1 cellular context compared by ENCODE assay signal in genomic region chr4:139922625-139923024, GRCh38.
TF ChIP-seq lines count a peak whose summit lies in the region.

No MANE protein-coding gene starts in this region.

TF ChIP-seq in GM23338, 12 proteins besides CTCF, POLR2A, EP300 and RAD21:
- TF ChIP-seq, protein P1, sequence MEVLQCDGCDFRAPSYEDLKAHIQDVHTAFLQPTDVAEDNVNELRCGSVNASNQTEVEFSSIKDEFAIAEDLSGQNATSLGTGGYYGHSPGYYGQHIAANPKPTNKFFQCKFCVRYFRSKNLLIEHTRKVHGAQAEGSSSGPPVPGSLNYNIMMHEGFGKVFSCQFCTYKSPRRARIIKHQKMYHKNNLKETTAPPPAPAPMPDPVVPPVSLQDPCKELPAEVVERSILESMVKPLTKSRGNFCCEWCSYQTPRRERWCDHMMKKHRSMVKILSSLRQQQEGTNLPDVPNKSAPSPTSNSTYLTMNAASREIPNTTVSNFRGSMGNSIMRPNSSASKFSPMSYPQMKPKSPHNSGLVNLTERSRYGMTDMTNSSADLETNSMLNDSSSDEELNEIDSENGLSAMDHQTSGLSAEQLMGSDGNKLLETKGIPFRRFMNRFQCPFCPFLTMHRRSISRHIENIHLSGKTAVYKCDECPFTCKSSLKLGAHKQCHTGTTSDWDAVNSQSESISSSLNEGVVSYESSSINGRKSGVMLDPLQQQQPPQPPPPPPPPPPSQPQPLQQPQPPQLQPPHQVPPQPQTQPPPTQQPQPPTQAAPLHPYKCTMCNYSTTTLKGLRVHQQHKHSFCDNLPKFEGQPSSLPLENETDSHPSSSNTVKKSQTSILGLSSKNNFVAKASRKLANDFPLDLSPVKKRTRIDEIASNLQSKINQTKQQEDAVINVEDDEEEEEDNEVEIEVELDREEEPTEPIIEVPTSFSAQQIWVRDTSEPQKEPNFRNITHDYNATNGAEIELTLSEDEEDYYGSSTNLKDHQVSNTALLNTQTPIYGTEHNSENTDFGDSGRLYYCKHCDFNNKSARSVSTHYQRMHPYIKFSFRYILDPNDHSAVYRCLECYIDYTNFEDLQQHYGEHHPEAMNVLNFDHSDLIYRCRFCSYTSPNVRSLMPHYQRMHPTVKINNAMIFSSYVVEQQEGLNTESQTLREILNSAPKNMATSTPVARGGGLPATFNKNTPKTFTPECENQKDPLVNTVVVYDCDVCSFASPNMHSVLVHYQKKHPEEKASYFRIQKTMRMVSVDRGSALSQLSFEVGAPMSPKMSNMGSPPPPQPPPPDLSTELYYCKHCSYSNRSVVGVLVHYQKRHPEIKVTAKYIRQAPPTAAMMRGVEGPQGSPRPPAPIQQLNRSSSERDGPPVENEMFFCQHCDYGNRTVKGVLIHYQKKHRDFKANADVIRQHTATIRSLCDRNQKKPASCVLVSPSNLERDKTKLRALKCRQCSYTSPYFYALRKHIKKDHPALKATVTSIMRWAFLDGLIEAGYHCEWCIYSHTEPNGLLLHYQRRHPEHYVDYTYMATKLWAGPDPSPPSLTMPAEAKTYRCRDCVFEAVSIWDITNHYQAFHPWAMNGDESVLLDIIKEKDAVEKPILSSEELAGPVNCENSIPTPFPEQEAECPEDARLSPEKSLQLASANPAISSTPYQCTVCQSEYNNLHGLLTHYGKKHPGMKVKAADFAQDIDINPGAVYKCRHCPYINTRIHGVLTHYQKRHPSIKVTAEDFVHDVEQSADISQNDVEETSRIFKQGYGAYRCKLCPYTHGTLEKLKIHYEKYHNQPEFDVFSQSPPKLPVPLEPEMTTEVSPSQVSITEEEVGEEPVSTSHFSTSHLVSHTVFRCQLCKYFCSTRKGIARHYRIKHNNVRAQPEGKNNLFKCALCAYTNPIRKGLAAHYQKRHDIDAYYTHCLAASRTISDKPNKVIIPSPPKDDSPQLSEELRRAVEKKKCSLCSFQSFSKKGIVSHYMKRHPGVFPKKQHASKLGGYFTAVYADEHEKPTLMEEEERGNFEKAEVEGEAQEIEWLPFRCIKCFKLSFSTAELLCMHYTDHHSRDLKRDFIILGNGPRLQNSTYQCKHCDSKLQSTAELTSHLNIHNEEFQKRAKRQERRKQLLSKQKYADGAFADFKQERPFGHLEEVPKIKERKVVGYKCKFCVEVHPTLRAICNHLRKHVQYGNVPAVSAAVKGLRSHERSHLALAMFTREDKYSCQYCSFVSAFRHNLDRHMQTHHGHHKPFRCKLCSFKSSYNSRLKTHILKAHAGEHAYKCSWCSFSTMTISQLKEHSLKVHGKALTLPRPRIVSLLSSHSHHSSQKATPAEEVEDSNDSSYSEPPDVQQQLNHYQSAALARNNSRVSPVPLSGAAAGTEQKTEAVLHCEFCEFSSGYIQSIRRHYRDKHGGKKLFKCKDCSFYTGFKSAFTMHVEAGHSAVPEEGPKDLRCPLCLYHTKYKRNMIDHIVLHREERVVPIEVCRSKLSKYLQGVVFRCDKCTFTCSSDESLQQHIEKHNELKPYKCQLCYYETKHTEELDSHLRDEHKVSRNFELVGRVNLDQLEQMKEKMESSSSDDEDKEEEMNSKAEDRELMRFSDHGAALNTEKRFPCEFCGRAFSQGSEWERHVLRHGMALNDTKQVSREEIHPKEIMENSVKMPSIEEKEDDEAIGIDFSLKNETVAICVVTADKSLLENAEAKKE (CRISPR knock-in tag; IDR thresholded peaks at IDR 0.05) = no peak
- TF ChIP-seq EZH2phosphoT487 (IDR thresholded peaks at IDR 0.05; ENCODE audit: unreplicated experiment) (no peak), ZNF331 (CRISPR knock-in tag; IDR thresholded peaks at IDR 0.05; ENCODE audit: low read depth) (no peak), NANOG (IDR thresholded peaks at IDR 0.05; ENCODE audit: borderline replicate concordance) (no peak), CREB1 (CRISPR knock-in tag; IDR thresholded peaks at IDR 0.05; ENCODE audit: low read depth) (no peak), REST (IDR thresholded peaks at IDR 0.05; ENCODE audit: unreplicated experiment) (no peak), ZNF114 (CRISPR knock-in tag; IDR thresholded peaks at IDR 0.05) (no peak), STAT1 (IDR thresholded peaks at IDR 0.05; ENCODE audit: unreplicated experiment) (no peak), EZH2 (IDR thresholded peaks at IDR 0.05; ENCODE audit: low read depth, unreplicated experiment) (no peak), JUNB (IDR thresholded peaks at IDR 0.05; ENCODE audit: unreplicated experiment) (no peak)
- TF ChIP-seq, protein P2, sequence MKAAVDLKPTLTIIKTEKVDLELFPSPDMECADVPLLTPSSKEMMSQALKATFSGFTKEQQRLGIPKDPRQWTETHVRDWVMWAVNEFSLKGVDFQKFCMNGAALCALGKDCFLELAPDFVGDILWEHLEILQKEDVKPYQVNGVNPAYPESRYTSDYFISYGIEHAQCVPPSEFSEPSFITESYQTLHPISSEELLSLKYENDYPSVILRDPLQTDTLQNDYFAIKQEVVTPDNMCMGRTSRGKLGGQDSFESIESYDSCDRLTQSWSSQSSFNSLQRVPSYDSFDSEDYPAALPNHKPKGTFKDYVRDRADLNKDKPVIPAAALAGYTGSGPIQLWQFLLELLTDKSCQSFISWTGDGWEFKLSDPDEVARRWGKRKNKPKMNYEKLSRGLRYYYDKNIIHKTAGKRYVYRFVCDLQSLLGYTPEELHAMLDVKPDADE (IDR thresholded peaks at IDR 0.05) = no peak
